ENCODE assay signal across 14 cellular contexts in genomic region chrX:27350476-27350875, GRCh38.
DNase-seq lines count a peak whose midpoint lies in the region; ATAC-seq lines count a peak whose summit lies in the region.
"Had no signal": no experiment of that assay in that cellular context is flagged by ENCODE, and none has a peak within 500 bp of the region (broad histone marks: within the 10 kb centered on the region; RNA-seq: fewer than 3 reads in every experiment).

No MANE protein-coding gene starts in this region.

- no peaks in the 10 kb centered on the region for H4K20me1 ChIP-seq in Karpas-422 (ENCODE audit: insufficient read depth, low read depth, low read length)

- H3K4me1 ChIP-seq in Karpas-422 (ENCODE audit: low read length), result no peaks in the 10 kb centered on the region
- H3K4me1 ChIP-seq: BE2C had no signal

- H3K4me2 ChIP-seq in Karpas-422 (ENCODE audit: low read depth, low read length, poor library complexity, severe bottlenecking), result no peak overlapping the region

- no peaks in the 10 kb centered on the region for H3K79me2 ChIP-seq in Karpas-422 (ENCODE audit: low read length)

- H3K4me3 ChIP-seq in Karpas-422 (ENCODE audit: low read length), result no peak overlapping the region

- no peak for DNase-seq in Karpas-422
- DNase-seq in dermis blood vessel endothelial cell, result peak; percentile 59
- DNase-seq in lung microvascular endothelial cell (ENCODE audit: low read depth in 2 of 2), result peak; percentile 43 to 90
- DNase-seq in D341Med (ENCODE audit: low spot score), result no peak
- DNase-seq in NCI-H1048 (lab: John Stamatoyannopoulos, UW), result no peak
- DNase-seq: ACHN; BE2C; C1 segment of cervical spinal cord; CD4-positive, alpha-beta T cell; DMS79 treated with DMSO at 0.1 percent for 48 hours; GF-D8; H9 had no signal

- H3K9me2 ChIP-seq in Karpas-422 (replicated peaks; ENCODE audit: insufficient read depth, low read length), result no peaks in the 10 kb centered on the region

- no peak overlapping the region for H3K9ac ChIP-seq in Karpas-422 (ENCODE audit: low read length)

- peaks cover 11% of the 10 kb centered on the region; the same call in 1 of the 2 replicates for H3K9me3 ChIP-seq in Karpas-422 (ENCODE audit: low read length)
- H3K9me3 ChIP-seq: BE2C had no signal

- no peaks in the 10 kb centered on the region for H3K36me3 ChIP-seq in Karpas-422 (ENCODE audit: insufficient read depth, low read length)
- H3K36me3 ChIP-seq: BE2C had no signal

- no peak for ATAC-seq in GM18498 (IDR thresholded peaks at IDR 0.05; ENCODE audit: unreplicated experiment)
- ATAC-seq: HepG2 had no signal

- H2AFZ ChIP-seq in Karpas-422 (ENCODE audit: low read length), result peak overlapping the region; percentile 36; the same call in 1 of the 2 replicates

- H3K27ac ChIP-seq in Karpas-422 (ENCODE audit: low read length), result no peak overlapping the region

- no peaks in the 10 kb centered on the region for H3K27me3 ChIP-seq in Karpas-422 (ENCODE audit: low read length)
- H3K27me3 ChIP-seq: BE2C had no signal

Comparison
In these comparisons a context has a peak if more than half of its experiments do, and no peak if none do; other contexts are left out.
1. DNase-seq: peak in dermis blood vessel endothelial cell (single experiment) and lung microvascular endothelial cell (2 of 2); none in Karpas-422 (single experiment), D341Med (single experiment) and NCI-H1048 (single experiment).